18 cellular contexts compared by ENCODE assay signal in genomic region chrX:130805906-130806305, GRCh38.
DNase-seq lines count a peak whose midpoint lies in the region; ATAC-seq and TF ChIP-seq lines count a peak whose summit lies in the region.
"Had no signal": no experiment of that assay in that cellular context is flagged by ENCODE, and none has a peak within 500 bp of the region (broad histone marks: within the 10 kb centered on the region; RNA-seq: fewer than 3 reads in every experiment).

No MANE protein-coding gene starts in this region.

- H3K4me3 ChIP-seq in mammary epithelial cell (replicated peaks in 1 of 3; ENCODE audit: insufficient read depth in 1 of 3, low read depth in 2 of 3, low read length in 3 of 3) = no peak overlapping the region
- H3K4me3 ChIP-seq in RWPE2 (ENCODE audit: severe bottlenecking) = no peak overlapping the region
- H3K4me3 ChIP-seq: SJSA1 had no signal

- H3K9me3 ChIP-seq in mammary epithelial cell (replicated peaks; ENCODE audit: insufficient read depth, low read length) = no peaks in the 10 kb centered on the region
- no peaks in the 10 kb centered on the region for H3K9me3 ChIP-seq in RWPE2 (ENCODE audit: severe bottlenecking)
- H3K9me3 ChIP-seq: BE2C, SJSA1 had no signal

- no peaks in the 10 kb centered on the region for H3K36me3 Mint-ChIP-seq in MCF 10A (ENCODE audit: insufficient read depth, unreplicated experiment)
- H3K36me3 Mint-ChIP-seq: CD4-positive, CD25-positive, alpha-beta regulatory T cell had no signal

- in situ Hi-C loops in mammary epithelial cell (cut with MboI; ENCODE audit: low sequenced_read_pairs in 2 of 2) = no loop called here

- H3K27ac ChIP-seq in mammary epithelial cell (ENCODE audit: insufficient read depth, low read depth, low read length) (no peak overlapping the region), RWPE2 (ENCODE audit: poor library complexity, severe bottlenecking) (no peak overlapping the region)
- H3K27ac ChIP-seq: SJSA1 had no signal

- H3K27me3 ChIP-seq in mammary epithelial cell (ENCODE audit: insufficient read depth, low read length) (no peaks in the 10 kb centered on the region), RWPE2 (ENCODE audit: insufficient read depth, poor library complexity, severe bottlenecking) (no peaks in the 10 kb centered on the region)
- H3K27me3 ChIP-seq: BE2C, SJSA1 had no signal

- no peak overlapping the region for H3K4me3 Mint-ChIP-seq in MCF 10A (ENCODE audit: unreplicated experiment)
- H3K4me3 Mint-ChIP-seq: CD4-positive, CD25-positive, alpha-beta regulatory T cell had no signal

- DNase-seq in mammary epithelial cell (peak; percentile 38), MCF 10A (ENCODE audit: unreplicated experiment) (no peak), RWPE2 (ENCODE audit: low spot score) (no peak), NCI-H524 (lab: John Stamatoyannopoulos, UW) (no peak), D341Med (ENCODE audit: low spot score) (no peak)
- DNase-seq: BE2C; CD4-positive, CD25-positive, alpha-beta regulatory T cell; COR-L47; DMS153; GF-D8; MV-4-11; NCI-H187; NCI-H2171 had no signal

- H3K36me3 ChIP-seq in mammary epithelial cell (ENCODE audit: insufficient read depth, low read length) (no peaks in the 10 kb centered on the region), RWPE2 (ENCODE audit: low read depth) (no peaks in the 10 kb centered on the region)
- H3K36me3 ChIP-seq: BE2C, SJSA1 had no signal

- H2AFZ ChIP-seq in mammary epithelial cell (ENCODE audit: low read depth, low read length) = no peak overlapping the region

- H3K4me1 ChIP-seq in mammary epithelial cell (ENCODE audit: insufficient read depth, low read length) (no peaks in the 10 kb centered on the region), RWPE2 (ENCODE audit: insufficient read depth, poor library complexity, severe bottlenecking) (peaks cover 3% of the 10 kb centered on the region)
- H3K4me1 ChIP-seq: BE2C, SJSA1 had no signal

- intact Hi-C loops in mammary epithelial cell (cut with micrococcal nuclease) = no loop called here
- intact Hi-C loops in MCF 10A (cut with micrococcal nuclease) = no loop called here

- H3K27me3 Mint-ChIP-seq in MCF 10A (ENCODE audit: insufficient read depth, unreplicated experiment) = peaks cover 24% of the 10 kb centered on the region
- H3K27me3 Mint-ChIP-seq: CD4-positive, CD25-positive, alpha-beta regulatory T cell had no signal

- CTCF ChIA-PET in mammary epithelial cell (lab: Charles Lee; ENCODE audit: low non-redundant PET) = no interaction called here
- CTCF ChIA-PET in MCF 10A (lab: Yijun Ruan, JAX) = no interaction called here

- H3K27ac Mint-ChIP-seq in MCF 10A (ENCODE audit: low read depth, unreplicated experiment) = no peak overlapping the region
- H3K27ac Mint-ChIP-seq: CD4-positive, CD25-positive, alpha-beta regulatory T cell had no signal

- H3K4me2 ChIP-seq in mammary epithelial cell (ENCODE audit: insufficient read depth, low read depth, low read length) = no peak overlapping the region

- TF ChIP-seq CTCF in mammary epithelial cell (conservative IDR thresholded peaks at IDR 0.05 in 1 of 2, IDR thresholded peaks at IDR 0.05 in 1 of 2; ENCODE audit: extremely low read depth in 1 of 2, insufficient read depth in 1 of 2, low read depth in 1 of 2, low read length in 2 of 2) (no peak), MCF 10A (IDR thresholded peaks at IDR 0.05; ENCODE audit: unreplicated experiment) (no peak), RWPE2 (IDR thresholded peaks at IDR 0.05; ENCODE audit: poor library complexity, severe bottlenecking) (no peak)

- ATAC-seq in RWPE2 (ENCODE audit: low read depth) (peak; percentile 89), esophagus mucosa (peak; percentile 92), GM18907 (IDR thresholded peaks at IDR 0.05; ENCODE audit: unreplicated experiment) (no peak), HG03378 (IDR thresholded peaks at IDR 0.05; ENCODE audit: unreplicated experiment) (no peak)
- ATAC-seq: HCT116 had no signal

- no peak overlapping the region for H3K9ac ChIP-seq in mammary epithelial cell (ENCODE audit: insufficient read depth, low read length)

- no peaks in the 10 kb centered on the region for H4K20me1 ChIP-seq in mammary epithelial cell (ENCODE audit: insufficient read depth, low read length)

- POLR2A ChIA-PET in MCF 10A (lab: Yijun Ruan, JAX) = no interaction called here

- H3K4me1 Mint-ChIP-seq in MCF 10A (ENCODE audit: insufficient read depth, unreplicated experiment) = no peaks in the 10 kb centered on the region

- dilution Hi-C loops in mammary epithelial cell (cut with HindIII; ENCODE audit: low sequenced_read_pairs) = no loop called here

- BruUV-seq in mammary epithelial cell (replicated peaks; lab: Mats Ljungman, UMichigan) (no TSS peak), MCF 10A (replicated peaks; lab: Mats Ljungman, UMichigan) (no TSS peak)

- H3K9me3 Mint-ChIP-seq in MCF 10A (ENCODE audit: unreplicated experiment) = no peaks in the 10 kb centered on the region

- peaks cover 8% of the 10 kb centered on the region for H3K79me2 ChIP-seq in mammary epithelial cell (ENCODE audit: insufficient read depth, low read length)

- WGBS in mammary epithelial cell (ENCODE audit: low coverage, missing lambda C conversion rate) = 54% methylated on average over 2 of the region's 2 CpGs

Comparison
In these comparisons a context has a peak if more than half of its experiments do, and no peak if none do; other contexts are left out.
1. ATAC-seq: peak in RWPE2 (single experiment) and esophagus mucosa (single experiment); none in GM18907 (single experiment) and HG03378 (single experiment).